In the genomic region with DNA sequence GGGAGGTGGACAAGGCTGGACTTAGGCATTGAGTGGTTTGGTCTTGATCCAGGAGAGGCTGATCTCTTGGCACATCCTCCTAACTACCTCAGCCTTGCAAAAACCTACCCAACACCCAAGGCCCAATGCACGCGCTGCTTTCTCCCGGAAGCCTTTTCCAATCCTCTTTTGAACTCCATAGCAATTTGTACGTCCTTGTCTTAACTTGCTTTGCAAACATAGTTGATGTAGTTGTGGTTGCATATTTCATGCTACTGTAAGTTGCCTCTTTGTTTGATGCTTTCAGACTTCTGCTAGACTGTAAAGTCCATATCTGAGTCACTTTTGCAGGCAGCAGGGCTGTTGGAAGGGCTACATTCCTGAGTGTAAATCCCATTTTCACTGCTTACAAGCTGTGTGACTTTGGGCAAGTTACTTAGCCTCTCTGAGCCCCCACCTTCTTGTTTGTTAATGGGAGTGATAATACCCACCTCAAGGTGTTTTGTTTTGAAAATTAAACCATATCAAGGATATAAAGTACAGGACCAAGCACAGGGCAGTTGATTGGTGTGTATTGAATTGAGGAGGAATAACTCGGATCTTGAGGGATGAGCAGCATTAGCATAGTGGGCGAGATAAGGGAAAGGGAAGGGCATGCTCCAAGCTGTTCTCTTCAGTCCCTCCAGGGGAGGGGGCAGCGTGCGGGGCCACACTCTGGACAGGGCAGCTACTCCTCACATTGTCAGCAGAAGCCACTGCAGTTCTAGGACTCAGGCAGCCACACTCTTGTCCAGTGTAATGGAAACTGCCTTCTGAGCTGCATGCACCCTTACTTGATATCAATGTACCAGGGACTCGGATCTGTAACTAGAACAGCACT, we compare ENCODE assay signal across 21 cellular contexts. TPM values are rescaled to one million over a fixed set of nuclear protein-coding genes. Genes with fewer than 3 reads are reported as not detected.
A peak's percentile ranks its signal among the peaks of the same experiment; 100 is the strongest.
DNase-seq lines count a peak whose midpoint lies in the region; ATAC-seq, FAIRE-seq and TF ChIP-seq lines count a peak whose summit lies in the region.
"Had no signal": no experiment of that assay in that cellular context is flagged by ENCODE, and none has a peak within 500 bp of the region (broad histone marks: within the 10 kb centered on the region; RNA-seq: fewer than 3 reads in every experiment).

No MANE protein-coding gene starts in this region.

- H2AFZ ChIP-seq in endothelial cell of umbilical vein (ENCODE audit: low read depth, low read length) (no peak overlapping the region), keratinocyte (ENCODE audit: control insufficient read depth, low read length) (peak overlapping the region; percentile 39), PC-3 (ENCODE audit: low read length) (no peak overlapping the region)

- no peaks in the 10 kb centered on the region for H3K9me3 ChIP-seq in CD8-positive, alpha-beta memory T cell (ENCODE audit: low read length)
- H3K9me3 ChIP-seq in RWPE2 (ENCODE audit: severe bottlenecking) (no peaks in the 10 kb centered on the region), endothelial cell of umbilical vein (replicated peaks; ENCODE audit: control insufficient read depth, insufficient read depth, low read length) (no peaks in the 10 kb centered on the region), keratinocyte (ENCODE audit: control insufficient read depth, low read depth, low read length) (no peaks in the 10 kb centered on the region), PC-3 (ENCODE audit: low read length) (no peaks in the 10 kb centered on the region)
- H3K9me3 ChIP-seq: gastrocnemius medialis had no signal

- no peaks in the 10 kb centered on the region for H3K9me2 ChIP-seq in PC-3 (replicated peaks; ENCODE audit: low read length)

- H3K9ac ChIP-seq in endothelial cell of umbilical vein (replicated peaks; ENCODE audit: extremely low read depth, insufficient read depth, low read length) (no peak overlapping the region), keratinocyte (ENCODE audit: control insufficient read depth, extremely low read depth, insufficient read depth, low read length) (no peak overlapping the region), PC-3 (ENCODE audit: low read length) (no peak overlapping the region)

- no peak overlapping the region for H3K27ac Mint-ChIP-seq in CD8-positive, alpha-beta memory T cell
- H3K27ac Mint-ChIP-seq: activated CD4-positive, alpha-beta memory T cell treated with anti-CD3 and anti-CD28 coated beads for 36 hours; progenitor cell of endocrine pancreas; type B pancreatic cell had no signal

- ATAC-seq in RWPE2 (ENCODE audit: low read depth) (peak; percentile 82), PC-3 (no peak), HG03442 (IDR thresholded peaks at IDR 0.05; ENCODE audit: unreplicated experiment) (no peak)
- ATAC-seq: gastrocnemius medialis; stimulated activated naive CD8-positive, alpha-beta T cell treated with anti-CD3 and anti-CD28 coated beads, Interleukin-15, Interleukin-2, amounts not matched to agents 100 U/mL and 50 U/mL, for 24 hours had no signal

- H4K20me1 ChIP-seq in endothelial cell of umbilical vein (replicated peaks; ENCODE audit: control insufficient read depth, extremely low read depth, insufficient read depth, low read length) (no peaks in the 10 kb centered on the region), keratinocyte (ENCODE audit: control insufficient read depth, extremely low read depth, insufficient read depth, low read length) (no peaks in the 10 kb centered on the region), PC-3 (ENCODE audit: low read length) (no peaks in the 10 kb centered on the region)

- H3K4me3 Mint-ChIP-seq in CD8-positive, alpha-beta memory T cell: no peak overlapping the region
- H3K4me3 Mint-ChIP-seq: activated CD4-positive, alpha-beta memory T cell treated with anti-CD3 and anti-CD28 coated beads for 36 hours; nephron; type B pancreatic cell had no signal

- FAIRE-seq in endothelial cell of umbilical vein (lab: Jason Lieb, UNC) (peak; percentile 12), keratinocyte (lab: Jason Lieb, UNC) (peak; percentile 76)

- H3K79me2 ChIP-seq in endothelial cell of umbilical vein (ENCODE audit: control insufficient read depth, insufficient read depth, low read length) (no peaks in the 10 kb centered on the region), keratinocyte (ENCODE audit: control insufficient read depth, insufficient read depth, low read length) (no peaks in the 10 kb centered on the region), PC-3 (ENCODE audit: low read length) (no peaks in the 10 kb centered on the region)

- no peak overlapping the region for H3K4me3 ChIP-seq in CD8-positive, alpha-beta memory T cell (ENCODE audit: low read length)
- H3K4me3 ChIP-seq in RWPE2 (ENCODE audit: severe bottlenecking) (no peak overlapping the region), endothelial cell of umbilical vein (replicated peaks in 1 of 3; ENCODE audit: insufficient read depth in 1 of 3, low read depth in 1 of 3, low read length in 3 of 3) (no peak overlapping the region), keratinocyte (ENCODE audit: control insufficient read depth in 2 of 3, extremely low read depth in 1 of 3, insufficient read depth in 2 of 3, low read depth in 1 of 3, low read length in 3 of 3) (no peak overlapping the region), PC-3 (ENCODE audit: low read length) (no peak overlapping the region)
- H3K4me3 ChIP-seq: gastrocnemius medialis had no signal

- no peaks in the 10 kb centered on the region for H3F3A ChIP-seq in PC-3 (ENCODE audit: low read length, unreplicated experiment)

- no peaks in the 10 kb centered on the region for H3K9me3 Mint-ChIP-seq in CD8-positive, alpha-beta memory T cell
- H3K9me3 Mint-ChIP-seq: activated CD4-positive, alpha-beta memory T cell treated with anti-CD3 and anti-CD28 coated beads for 36 hours; nephron; type B pancreatic cell had no signal

- peak overlapping the region; percentile 14 for H3K27ac ChIP-seq in CD8-positive, alpha-beta memory T cell (ENCODE audit: low read depth, low read length)
- H3K27ac ChIP-seq in RWPE2 (ENCODE audit: poor library complexity, severe bottlenecking) (peak overlapping the region; percentile 39), endothelial cell of umbilical vein (ENCODE audit: insufficient read depth, low read depth, low read length) (no peak overlapping the region), keratinocyte (ENCODE audit: control insufficient read depth, insufficient read depth, low read length) (peak overlapping the region; percentile 61), PC-3 (ENCODE audit: low read length) (no peak overlapping the region), caudate nucleus (ENCODE audit: low read depth, low read length) (no peak overlapping the region)
- H3K27ac ChIP-seq: gastrocnemius medialis had no signal

- DNase-seq in CD8-positive, alpha-beta memory T cell: no peak
- peak; percentile 74 for DNase-seq in RWPE2 (ENCODE audit: low spot score)
- DNase-seq in endothelial cell of umbilical vein (ENCODE audit: low read depth, low spot score): no peak
- DNase-seq in keratinocyte (ENCODE audit: low read depth, low spot score): peak; percentile 70
- DNase-seq in PC-3: no peak
- DNase-seq in caudate nucleus (lab: John Stamatoyannopoulos, UW): no peak
- DNase-seq in activated CD4-positive, alpha-beta T cell treated with anti-CD3 and anti-CD28 coated beads, Interleukin-2, amount 50 U/mL, for 48 hours: no peak
- DNase-seq: activated CD4-positive, alpha-beta memory T cell treated with anti-CD3 and anti-CD28 coated beads for 36 hours; activated naive CD4-positive, alpha-beta T cell; anterior cingulate cortex; DMS79 treated with DMSO at 0.1 percent for 48 hours; gastrocnemius medialis; KG1; NCI-H2171; stimulated activated naive CD8-positive, alpha-beta T cell treated with anti-CD3 and anti-CD28 coated beads, Interleukin-15, Interleukin-2, amounts not matched to agents 100 U/mL and 50 U/mL, for 24 hours had no signal

- peaks cover 0 to 6% (median 0%) of the 10 kb centered on the region in 3 donors for H3K36me3 Mint-ChIP-seq in CD8-positive, alpha-beta memory T cell
- H3K36me3 Mint-ChIP-seq: activated CD4-positive, alpha-beta memory T cell treated with anti-CD3 and anti-CD28 coated beads for 36 hours; type B pancreatic cell had no signal

- peaks cover 0 to 14% (median 4%) of the 10 kb centered on the region in 3 donors for H3K4me1 Mint-ChIP-seq in CD8-positive, alpha-beta memory T cell
- H3K4me1 Mint-ChIP-seq: nephron had no signal

- no peaks in the 10 kb centered on the region for H3K27me3 Mint-ChIP-seq in CD8-positive, alpha-beta memory T cell
- H3K27me3 Mint-ChIP-seq: activated CD4-positive, alpha-beta memory T cell treated with anti-CD3 and anti-CD28 coated beads for 36 hours; progenitor cell of endocrine pancreas; type B pancreatic cell had no signal

- BruUV-seq in endothelial cell of umbilical vein (replicated peaks; lab: Mats Ljungman, UMichigan) (no TSS peak), PC-3 (replicated peaks; lab: Mats Ljungman, UMichigan) (no TSS peak)

- dilution Hi-C loops in endothelial cell of umbilical vein (cut with MboI; ENCODE audit: extremely low pct_ligation_motif_present, low sequenced_read_pairs) (no loop called here), keratinocyte (cut with MboI; ENCODE audit: extremely low pct_ligation_motif_present, low sequenced_read_pairs) (no loop called here)

- CTCF ChIA-PET in CD8-positive, alpha-beta memory T cell (lab: Charles Lee): interaction anchor here (0.6 to 1.1 kb wide), 4 partner anchors 12 to 547 kb away, joined by 3 read pairs; no protein-coding TSS in a partner anchor
- CTCF ChIA-PET in endothelial cell of umbilical vein (lab: Charles Lee): interaction anchor here (1.5 to 2.0 kb wide), 2 partner anchors 13 to 131 kb away, joined by 3 to 8 read pairs; no protein-coding TSS in a partner anchor
- CTCF ChIA-PET in PC-3 (lab: Charles Lee): no interaction called here

- intact Hi-C loops in endothelial cell of umbilical vein (cut with micrococcal nuclease) (no loop called here), PC-3 (cut with micrococcal nuclease) (no loop called here)

- no peak overlapping the region for H3K4me2 ChIP-seq in endothelial cell of umbilical vein (ENCODE audit: insufficient read depth, low read length)
- H3K4me2 ChIP-seq in keratinocyte (ENCODE audit: control insufficient read depth, extremely low read depth, insufficient read depth, low read depth, low read length): peak overlapping the region; percentile 52
- no peak overlapping the region for H3K4me2 ChIP-seq in PC-3 (ENCODE audit: low read length)

- no peak for TF ChIP-seq POLR2A in endothelial cell of umbilical vein (IDR thresholded peaks at IDR 0.05; ENCODE audit: low read depth, low read length)

- TF ChIP-seq CTCF in RWPE2 (IDR thresholded peaks at IDR 0.05; ENCODE audit: poor library complexity, severe bottlenecking) (no peak), endothelial cell of umbilical vein (IDR thresholded peaks at IDR 0.05; ENCODE audit: extremely low read depth in 1 of 2, insufficient read depth in 1 of 2, low read depth in 1 of 2, low read length in 2 of 2) (no peak), keratinocyte (optimal IDR thresholded peaks at IDR 0.05 in 1 of 3, IDR thresholded peaks at IDR 0.05 in 1 of 3, conservative IDR thresholded peaks at IDR 0.05 in 1 of 3; ENCODE audit: extremely low read depth in 1 of 3, insufficient read depth in 2 of 3, low read length in 3 of 3) (no peak), PC-3 (conservative IDR thresholded peaks at IDR 0.05; ENCODE audit: low read depth, low read length) (no peak)

- H3K4me1 ChIP-seq in CD8-positive, alpha-beta memory T cell (ENCODE audit: insufficient read depth, low read length): peaks cover 3% of the 10 kb centered on the region
- peaks cover 16% of the 10 kb centered on the region for H3K4me1 ChIP-seq in RWPE2 (ENCODE audit: insufficient read depth, poor library complexity, severe bottlenecking)
- H3K4me1 ChIP-seq in endothelial cell of umbilical vein (ENCODE audit: control insufficient read depth, extremely low read depth, insufficient read depth, low read length): no peaks in the 10 kb centered on the region
- H3K4me1 ChIP-seq in keratinocyte (ENCODE audit: control insufficient read depth, extremely low read depth, insufficient read depth, low read length): peaks cover 47% of the 10 kb centered on the region
- peaks cover 6% of the 10 kb centered on the region; the same call in 1 of the 2 replicates for H3K4me1 ChIP-seq in PC-3 (ENCODE audit: insufficient read depth, low read length)

- H3K36me3 ChIP-seq in CD8-positive, alpha-beta memory T cell (ENCODE audit: insufficient read depth, low read length): no peaks in the 10 kb centered on the region
- H3K36me3 ChIP-seq in RWPE2 (ENCODE audit: low read depth): no peaks in the 10 kb centered on the region
- H3K36me3 ChIP-seq in endothelial cell of umbilical vein (ENCODE audit: control insufficient read depth in 2 of 2, extremely low read depth in 1 of 2, insufficient read depth in 2 of 2, low read length in 2 of 2): no peaks in the 10 kb centered on the region
- H3K36me3 ChIP-seq in keratinocyte (ENCODE audit: control insufficient read depth in 2 of 2, extremely low read depth in 1 of 2, insufficient read depth in 2 of 2, low read length in 2 of 2): peaks cover 0 to 3% of the 10 kb centered on the region in 2 experiments
- no peaks in the 10 kb centered on the region for H3K36me3 ChIP-seq in PC-3 (ENCODE audit: low read depth, low read length)
- H3K36me3 ChIP-seq: gastrocnemius medialis had no signal

- no peaks in the 10 kb centered on the region for H3K27me3 ChIP-seq in CD8-positive, alpha-beta memory T cell (ENCODE audit: insufficient read depth, low read length, poor library complexity, severe bottlenecking)
- H3K27me3 ChIP-seq in RWPE2 (ENCODE audit: insufficient read depth, poor library complexity, severe bottlenecking) (no peaks in the 10 kb centered on the region), endothelial cell of umbilical vein (ENCODE audit: control insufficient read depth in 2 of 2, insufficient read depth in 2 of 2, low read length in 2 of 2) (no peaks in the 10 kb centered on the region), keratinocyte (ENCODE audit: control insufficient read depth, extremely low read depth, insufficient read depth, low read length) (no peaks in the 10 kb centered on the region), PC-3 (ENCODE audit: low read length) (no peaks in the 10 kb centered on the region)
- H3K27me3 ChIP-seq: gastrocnemius medialis had no signal

- POLR2A ChIA-PET in CD8-positive, alpha-beta memory T cell (lab: Charles Lee): no interaction called here
- POLR2A ChIA-PET in endothelial cell of umbilical vein (lab: Charles Lee) (no interaction called here), PC-3 (lab: Charles Lee; ENCODE audit: unreplicated experiment) (no interaction called here)

- H3K9me1 ChIP-seq in endothelial cell of umbilical vein (replicated peaks; ENCODE audit: control insufficient read depth, extremely low read depth, insufficient read depth, low read length) (no peaks in the 10 kb centered on the region), keratinocyte (ENCODE audit: control insufficient read depth, extremely low read depth, insufficient read depth, low read length) (no peaks in the 10 kb centered on the region)

RNA-seq across cellular contexts. Expression of gene SIAH2, which starts 28.8 kb away (rescaled TPM):
- 100 to 1,000 TPM; 111 to 115 TPM for total RNA-seq in CD8-positive, alpha-beta memory T cell
- polyA plus RNA-seq in CD8-positive, alpha-beta memory T cell: 48.1 TPM
- total RNA-seq in endothelial cell of umbilical vein (16.0 and 16.7 TPM in 2 replicates), PC-3 (2014; rRNA removed) (37.8 and 51.8 TPM in 2 replicates)
- polyA plus RNA-seq in endothelial cell of umbilical vein (25.1 and 45.8 TPM in 2 replicates), keratinocyte (32.5 to 65.7 TPM (median 44.8 TPM) in 3 replicates)
- polyA plus RNA-seq in endothelial cell of umbilical vein (2011; cell fraction: cytosol; rRNA removed): 19.9 and 30.5 TPM in 2 replicates
- 12.9 and 17.8 TPM in 2 replicates for polyA plus RNA-seq in endothelial cell of umbilical vein (2011; cell fraction: nucleus; rRNA removed)
- polyA plus RNA-seq in endothelial cell of umbilical vein (2012): 15.6 and 18.8 TPM in 2 replicates
- polyA minus RNA-seq in endothelial cell of umbilical vein (16.6 and 26.8 TPM in 2 replicates), keratinocyte (80.2 to 214 TPM (median 148 TPM) in 3 replicates)
- polyA minus RNA-seq in endothelial cell of umbilical vein (2011; cell fraction: cytosol; rRNA and poly(A)+ RNA removed): 56.5 TPM
- polyA minus RNA-seq in endothelial cell of umbilical vein (2011; cell fraction: nucleus; rRNA and poly(A)+ RNA removed): 7.1 and 8.8 TPM in 2 replicates
- polyA plus RNA-seq in keratinocyte (2011; ENCODE audit: low read depth): 12.0 TPM
- 51.5 and 97.0 TPM in 2 replicates for polyA plus RNA-seq in keratinocyte (2011; cell fraction: cytosol; rRNA removed)
- polyA plus RNA-seq in keratinocyte (2011; cell fraction: nucleus; rRNA removed): 42.4 and 77.3 TPM in 2 replicates
- 24.0 and 37.9 TPM in 2 replicates for polyA plus RNA-seq in keratinocyte (2012; ENCODE audit: low replicate concordance)
- polyA minus RNA-seq in keratinocyte (2011; cell fraction: cytosol; rRNA and poly(A)+ RNA removed): 47.4 TPM
- polyA minus RNA-seq in keratinocyte (2011; cell fraction: nucleus; rRNA and poly(A)+ RNA removed): 24.1 and 25.4 TPM in 2 replicates

RNA-seq across cellular contexts. Expression of gene ERICH6, which starts 30.4 kb away (rescaled TPM):
- under 1 TPM in 1 of 2 experiments, not detected in 1; 0.39 TPM for total RNA-seq in CD8-positive, alpha-beta memory T cell
- not detected for polyA plus RNA-seq in CD8-positive, alpha-beta memory T cell
- total RNA-seq in endothelial cell of umbilical vein: not detected in 2 replicates
- not detected in 2 replicates for polyA plus RNA-seq in endothelial cell of umbilical vein
- polyA plus RNA-seq in endothelial cell of umbilical vein (2011; cell fraction: cytosol; rRNA removed): not detected in 2 replicates
- not detected in 2 replicates for polyA plus RNA-seq in endothelial cell of umbilical vein (2011; cell fraction: nucleus; rRNA removed)
- polyA plus RNA-seq in endothelial cell of umbilical vein (2012): 0.12 TPM in 1 of 2 replicates, not detected in the other
- not detected in 2 replicates for polyA minus RNA-seq in endothelial cell of umbilical vein
- polyA minus RNA-seq in endothelial cell of umbilical vein (2011; cell fraction: cytosol; rRNA and poly(A)+ RNA removed): not detected
- polyA minus RNA-seq in endothelial cell of umbilical vein (2011; cell fraction: nucleus; rRNA and poly(A)+ RNA removed): 0.19 TPM in 1 of 2 replicates, not detected in the other
- 0.03 TPM in 2 of 3 replicates, not detected in the other for polyA plus RNA-seq in keratinocyte
- not detected for polyA plus RNA-seq in keratinocyte (2011; ENCODE audit: low read depth)
- polyA plus RNA-seq in keratinocyte (2011; cell fraction: cytosol; rRNA removed): not detected in 2 replicates
- polyA plus RNA-seq in keratinocyte (2011; cell fraction: nucleus; rRNA removed): 0.06 TPM in 1 of 2 replicates, not detected in the other
- not detected in 2 replicates for polyA plus RNA-seq in keratinocyte (2012; ENCODE audit: low replicate concordance)
- polyA minus RNA-seq in keratinocyte: not detected in 3 replicates
- not detected for polyA minus RNA-seq in keratinocyte (2011; cell fraction: cytosol; rRNA and poly(A)+ RNA removed)
- polyA minus RNA-seq in keratinocyte (2011; cell fraction: nucleus; rRNA and poly(A)+ RNA removed): not detected in 2 replicates
- total RNA-seq in PC-3 (2014; rRNA removed): not detected in 2 replicates
- total RNA-seq: activated CD4-positive, alpha-beta memory T cell treated with anti-CD3 and anti-CD28 coated beads for 36 hours; gastrocnemius medialis; progenitor cell of endocrine pancreas; SK-MEL-5; skeletal muscle tissue had no signal

Comparison
In these comparisons a context has a peak if more than half of its experiments do, and no peak if none do; other contexts are left out.
1. DNase-seq: peak in RWPE2 (single experiment) and keratinocyte (single experiment); none in CD8-positive, alpha-beta memory T cell (0 of 5), endothelial cell of umbilical vein (single experiment), PC-3 (single experiment), caudate nucleus (0 of 61) and activated CD4-positive, alpha-beta T cell treated with anti-CD3 and anti-CD28 coated beads, Interleukin-2, amount 50 U/mL, for 48 hours (0 of 2).
2. H3K27ac ChIP-seq: peak in CD8-positive, alpha-beta memory T cell (single experiment), RWPE2 (single experiment) and keratinocyte (single experiment); none in endothelial cell of umbilical vein (single experiment), PC-3 (single experiment) and caudate nucleus (single experiment).